Comparison of ENCODE assay signal across 23 cellular contexts in genomic region chr6:40336296-40336695, GRCh38.
"Had no signal": no experiment of that assay in that cellular context is flagged by ENCODE, and none has a peak within 500 bp of the region (broad histone marks: within the 10 kb centered on the region; RNA-seq: fewer than 3 reads in every experiment).

No MANE protein-coding gene starts in this region.

- ATAC-seq: HepG2 had no signal

- DNase-seq: IMR-90; Karpas-422; KG1; MM.1S; NCI-H1092 treated with DMSO at 0.1 percent for 48 hours; NCI-H1436; NCI-H187; NCI-H2029; NCI-H2081 treated with DMSO at 0.1 percent for 48 hours; NCI-H2171; NCI-H226; NCI-H510A; NCI-H69; NCI-H774; NK-92 treated with Interleukin-12 subunit alpha and Interleukin-12 subunit beta, amount 100 ng/mL, for 24 hours; PC-9; Peyer's patch; Right ventricle myocardium superior; RPMI8226; SIG-M5; SK-N-SH; SW 1271 had no signal
